Comparison of ENCODE assay signal across 1 cellular context in genomic region chr10:29669149-29669548, GRCh38.
TF ChIP-seq lines count a peak whose summit lies in the region.

No MANE protein-coding gene starts in this region.

TF ChIP-seq in H1, 55 proteins besides CTCF, POLR2A, EP300 and RAD21 (continued from another document):
- no peak for TF ChIP-seq POLR2AphosphoS5 (IDR thresholded peaks at IDR 0.05; ENCODE audit: low read depth, low read length)
- TF ChIP-seq MAX (IDR thresholded peaks at IDR 0.05) = no peak
- no peak for TF ChIP-seq EZH2 (IDR thresholded peaks at IDR 0.05; ENCODE audit: low read depth, low read length, severe bottlenecking)
- no peak for TF ChIP-seq MAFK (IDR thresholded peaks at IDR 0.05; ENCODE audit: low read depth, low read length)
- TF ChIP-seq GTF2F1 (IDR thresholded peaks at IDR 0.05; ENCODE audit: borderline replicate concordance, low read depth, low read length) = no peak
- no peak for TF ChIP-seq NANOG (IDR thresholded peaks at IDR 0.05; ENCODE audit: insufficient read depth, low read depth, low read length, poor library complexity, severe bottlenecking)
- TF ChIP-seq KDM5A (IDR thresholded peaks at IDR 0.05; ENCODE audit: low read length) = no peak
- TF ChIP-seq E2F6 (IDR thresholded peaks at IDR 0.05) = no peak
- TF ChIP-seq KDM1A (IDR thresholded peaks at IDR 0.05; ENCODE audit: borderline replicate concordance, low read length) = no peak
- no peak for TF ChIP-seq BRCA1 (IDR thresholded peaks at IDR 0.05; ENCODE audit: low read depth, low read length)
